ENCODE assay signal across 2 cellular contexts in the genomic region with DNA sequence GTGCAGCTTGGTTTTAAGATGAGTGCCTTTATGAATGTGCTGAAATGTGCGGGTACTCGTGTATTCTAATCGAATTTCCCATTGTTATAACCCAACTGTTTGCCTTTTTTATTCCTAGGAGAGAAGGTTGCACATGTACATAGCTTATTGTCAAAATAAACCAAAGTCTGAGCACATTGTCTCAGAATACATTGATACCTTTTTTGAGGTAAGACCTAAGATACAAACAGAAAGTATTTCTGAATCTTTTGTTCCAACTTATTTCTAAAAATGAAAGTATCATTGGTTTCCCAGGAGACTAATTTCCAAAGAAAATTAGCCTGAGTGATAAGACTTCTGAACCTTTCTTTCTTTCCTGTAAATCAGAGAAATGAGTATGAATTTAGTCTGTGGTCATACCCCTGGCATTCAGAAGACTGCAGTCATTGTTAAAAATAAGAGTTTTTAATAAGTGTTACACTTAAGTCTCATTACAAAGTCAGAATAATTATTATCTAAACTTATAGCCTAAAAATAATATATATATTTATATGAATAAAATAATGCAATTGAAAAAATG.
TF ChIP-seq lines count a peak whose summit lies in the region.

No MANE protein-coding gene starts in this region.

TF ChIP-seq in SK-N-SH, 30 proteins besides CTCF, POLR2A, EP300 and RAD21 (continued from another document):
- TF ChIP-seq RXRA (IDR thresholded peaks at IDR 0.05; ENCODE audit: borderline replicate concordance, low read depth) (no peak), CHD2 (IDR thresholded peaks at IDR 0.05; ENCODE audit: low read length, partially characterized antibody) (no peak), POLR2AphosphoS5 (IDR thresholded peaks at IDR 0.05; ENCODE audit: low read depth, low read length) (no peak), MXI1 (IDR thresholded peaks at IDR 0.05; ENCODE audit: low read depth, low read length) (no peak), FOXJ3 (CRISPR knock-in tag; IDR thresholded peaks at IDR 0.05) (no peak), SIN3A (IDR thresholded peaks at IDR 0.05; ENCODE audit: borderline replicate concordance, low read depth, low read length) (no peak), GATA2 (CRISPR knock-in tag; IDR thresholded peaks at IDR 0.05) (no peak), RCOR1 (IDR thresholded peaks at IDR 0.05; ENCODE audit: low read length) (no peak), NFIC (IDR thresholded peaks at IDR 0.05; ENCODE audit: borderline replicate concordance) (no peak)
- TF ChIP-seq, protein P1, sequence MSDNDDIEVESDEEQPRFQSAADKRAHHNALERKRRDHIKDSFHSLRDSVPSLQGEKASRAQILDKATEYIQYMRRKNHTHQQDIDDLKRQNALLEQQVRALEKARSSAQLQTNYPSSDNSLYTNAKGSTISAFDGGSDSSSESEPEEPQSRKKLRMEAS (IDR thresholded peaks at IDR 0.05; ENCODE audit: low read depth) = no peak
- TF ChIP-seq, protein P2, sequence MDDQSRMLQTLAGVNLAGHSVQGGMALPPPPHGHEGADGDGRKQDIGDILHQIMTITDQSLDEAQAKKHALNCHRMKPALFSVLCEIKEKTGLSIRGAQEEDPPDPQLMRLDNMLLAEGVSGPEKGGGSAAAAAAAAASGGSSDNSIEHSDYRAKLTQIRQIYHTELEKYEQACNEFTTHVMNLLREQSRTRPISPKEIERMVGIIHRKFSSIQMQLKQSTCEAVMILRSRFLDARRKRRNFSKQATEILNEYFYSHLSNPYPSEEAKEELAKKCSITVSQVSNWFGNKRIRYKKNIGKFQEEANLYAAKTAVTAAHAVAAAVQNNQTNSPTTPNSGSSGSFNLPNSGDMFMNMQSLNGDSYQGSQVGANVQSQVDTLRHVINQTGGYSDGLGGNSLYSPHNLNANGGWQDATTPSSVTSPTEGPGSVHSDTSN (IDR thresholded peaks at IDR 0.05) = no peak
- TF ChIP-seq, protein P3, sequence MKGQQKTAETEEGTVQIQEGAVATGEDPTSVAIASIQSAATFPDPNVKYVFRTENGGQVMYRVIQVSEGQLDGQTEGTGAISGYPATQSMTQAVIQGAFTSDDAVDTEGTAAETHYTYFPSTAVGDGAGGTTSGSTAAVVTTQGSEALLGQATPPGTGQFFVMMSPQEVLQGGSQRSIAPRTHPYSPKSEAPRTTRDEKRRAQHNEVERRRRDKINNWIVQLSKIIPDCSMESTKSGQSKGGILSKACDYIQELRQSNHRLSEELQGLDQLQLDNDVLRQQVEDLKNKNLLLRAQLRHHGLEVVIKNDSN (IDR thresholded peaks at IDR 0.05; ENCODE audit: borderline replicate concordance, low read depth) = no peak
TF ChIP-seq in SK-N-SH: peak in this region for 0.

TF ChIP-seq in SK-N-SH treated with all-trans-retinoic acid at 6 μM for 48 hours, 23 proteins besides CTCF, POLR2A, EP300 and RAD21 (continued from another document):
- TF ChIP-seq, protein P4, sequence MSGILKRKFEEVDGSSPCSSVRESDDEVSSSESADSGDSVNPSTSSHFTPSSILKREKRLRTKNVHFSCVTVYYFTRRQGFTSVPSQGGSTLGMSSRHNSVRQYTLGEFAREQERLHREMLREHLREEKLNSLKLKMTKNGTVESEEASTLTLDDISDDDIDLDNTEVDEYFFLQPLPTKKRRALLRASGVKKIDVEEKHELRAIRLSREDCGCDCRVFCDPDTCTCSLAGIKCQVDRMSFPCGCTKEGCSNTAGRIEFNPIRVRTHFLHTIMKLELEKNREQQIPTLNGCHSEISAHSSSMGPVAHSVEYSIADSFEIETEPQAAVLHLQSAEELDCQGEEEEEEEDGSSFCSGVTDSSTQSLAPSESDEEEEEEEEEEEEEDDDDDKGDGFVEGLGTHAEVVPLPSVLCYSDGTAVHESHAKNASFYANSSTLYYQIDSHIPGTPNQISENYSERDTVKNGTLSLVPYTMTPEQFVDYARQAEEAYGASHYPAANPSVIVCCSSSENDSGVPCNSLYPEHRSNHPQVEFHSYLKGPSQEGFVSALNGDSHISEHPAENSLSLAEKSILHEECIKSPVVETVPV (CRISPR knock-in tag; IDR thresholded peaks at IDR 0.05) = no peak
- TF ChIP-seq ZFP3 (CRISPR knock-in tag; IDR thresholded peaks at IDR 0.05) (no peak), ZNF8 (CRISPR knock-in tag; IDR thresholded peaks at IDR 0.05) (no peak), RARB (CRISPR knock-in tag; IDR thresholded peaks at IDR 0.05) (no peak)
- TF ChIP-seq, protein P5, sequence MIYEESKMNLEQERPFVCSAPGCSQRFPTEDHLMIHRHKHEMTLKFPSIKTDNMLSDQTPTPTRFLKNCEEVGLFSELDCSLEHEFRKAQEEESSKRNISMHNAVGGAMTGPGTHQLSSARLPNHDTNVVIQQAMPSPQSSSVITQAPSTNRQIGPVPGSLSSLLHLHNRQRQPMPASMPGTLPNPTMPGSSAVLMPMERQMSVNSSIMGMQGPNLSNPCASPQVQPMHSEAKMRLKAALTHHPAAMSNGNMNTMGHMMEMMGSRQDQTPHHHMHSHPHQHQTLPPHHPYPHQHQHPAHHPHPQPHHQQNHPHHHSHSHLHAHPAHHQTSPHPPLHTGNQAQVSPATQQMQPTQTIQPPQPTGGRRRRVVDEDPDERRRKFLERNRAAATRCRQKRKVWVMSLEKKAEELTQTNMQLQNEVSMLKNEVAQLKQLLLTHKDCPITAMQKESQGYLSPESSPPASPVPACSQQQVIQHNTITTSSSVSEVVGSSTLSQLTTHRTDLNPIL (CRISPR knock-in tag; IDR thresholded peaks at IDR 0.05; ENCODE audit: low read depth) = no peak
